ENCODE assay signal across 13 cellular contexts in the genomic region with DNA sequence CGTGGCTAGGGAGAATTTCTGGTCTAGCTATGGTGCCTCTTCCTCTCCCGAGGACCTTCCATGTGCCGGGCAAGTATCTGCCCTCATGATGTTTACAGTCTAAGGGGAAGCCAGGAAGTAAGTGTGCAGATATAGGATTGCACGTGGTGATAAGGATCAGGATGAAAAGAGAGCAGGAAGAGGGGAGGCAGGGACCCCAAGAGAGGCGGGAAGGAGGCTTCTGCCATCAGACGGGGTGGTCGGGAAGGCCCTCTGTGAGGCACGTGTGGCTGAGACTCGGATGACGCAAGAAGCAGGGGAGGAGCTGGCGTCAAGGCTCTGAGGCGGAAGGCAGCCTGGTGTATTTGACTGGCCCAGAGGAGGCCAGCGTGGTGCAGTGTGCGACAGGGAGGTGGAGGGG. TPM values are rescaled to one million over a fixed set of nuclear protein-coding genes. Genes with fewer than 3 reads are reported as not detected.
DNase-seq lines count a peak whose midpoint lies in the region; ATAC-seq, FAIRE-seq and TF ChIP-seq lines count a peak whose summit lies in the region.
"Had no signal": no experiment of that assay in that cellular context is flagged by ENCODE, and none has a peak within 500 bp of the region (broad histone marks: within the 10 kb centered on the region; RNA-seq: fewer than 3 reads in every experiment).

No MANE protein-coding gene starts in this region.

- H3K4me3 ChIP-seq in BLaER1 (peak overlapping the region; percentile 71), DOHH2 (ENCODE audit: low read length) (no peak overlapping the region), iPS-15b (ENCODE audit: low read depth, low read length) (peak overlapping the region; percentile 12)

- H3K9ac ChIP-seq in BLaER1 (no peak overlapping the region), iPS-15b (ENCODE audit: low read depth, low read length) (no peak overlapping the region)
- H3K9ac ChIP-seq: KMS-11 had no signal

- no peaks in the 10 kb centered on the region for H3K9me2 ChIP-seq in DOHH2 (replicated peaks; ENCODE audit: control insufficient read depth, low read length)

- H3K27me3 ChIP-seq in BLaER1 (no peaks in the 10 kb centered on the region), DOHH2 (ENCODE audit: control insufficient read depth, low read length) (peaks cover 45% of the 10 kb centered on the region), iPS-15b (ENCODE audit: control insufficient read depth, insufficient read depth, low read length) (peaks cover 29% of the 10 kb centered on the region)

- POLR2A ChIA-PET in activated B cell treated with CpG ODN at 0.5 μM for 24 hours (lab: Charles Lee) = interaction anchor here (0.9 to 3.2 kb wide), 8 partner anchors 8 to 378 kb away, joined by 3 to 17 read pairs (median 6); no protein-coding TSS in a partner anchor
- POLR2A ChIA-PET in MCF 10A (lab: Yijun Ruan, JAX) = no interaction called here

- intact Hi-C loops in activated B cell treated with CpG ODN at 0.5 μM for 24 hours (cut with micrococcal nuclease) (loop anchor here (1.0 to 2.0 kb wide), 3 partner anchors 14 to 79 kb away; no protein-coding TSS in a partner anchor), MCF 10A (cut with micrococcal nuclease) (no loop called here)

- no peak for DNase-seq in activated B cell treated with CpG ODN at 0.5 μM for 24 hours
- no peak for DNase-seq in frontal cortex (ENCODE audit: low spot score in 2 of 2)
- DNase-seq in MCF 10A (ENCODE audit: unreplicated experiment) = no peak
- DNase-seq: foreskin keratinocyte, HFFc6, sigmoid colon had no signal

- H3K4me3 Mint-ChIP-seq in activated B cell treated with CpG ODN at 0.5 μM for 24 hours (peak overlapping the region; percentile 86), MCF 10A (ENCODE audit: unreplicated experiment) (no peak overlapping the region)
- H3K4me3 Mint-ChIP-seq: HFFc6 had no signal

- H4K20me1 ChIP-seq in BLaER1 (no peaks in the 10 kb centered on the region; the same call in 1 of the 2 replicates), DOHH2 (ENCODE audit: control insufficient read depth, insufficient read depth, low read depth, low read length) (no peaks in the 10 kb centered on the region)

- H3K36me3 Mint-ChIP-seq in activated B cell treated with CpG ODN at 0.5 μM for 24 hours (ENCODE audit: low read depth) (no peaks in the 10 kb centered on the region), MCF 10A (ENCODE audit: insufficient read depth, unreplicated experiment) (no peaks in the 10 kb centered on the region)

- H3K4me2 ChIP-seq in BLaER1 (peak overlapping the region; percentile 98), DOHH2 (ENCODE audit: low read length) (peak overlapping the region; percentile 66)
- H3K4me2 ChIP-seq: KMS-11 had no signal

- H3K4me1 ChIP-seq in BLaER1 = peaks cover 97% of the 10 kb centered on the region
- peaks cover 68% of the 10 kb centered on the region for H3K4me1 ChIP-seq in DOHH2 (ENCODE audit: control insufficient read depth, low read length)
- H3K4me1 ChIP-seq in iPS-15b (ENCODE audit: control insufficient read depth, insufficient read depth, low read length) = peaks cover 4% of the 10 kb centered on the region
- H3K4me1 ChIP-seq: foreskin keratinocyte had no signal

- H3K27me3 Mint-ChIP-seq in activated B cell treated with CpG ODN at 0.5 μM for 24 hours (no peaks in the 10 kb centered on the region), MCF 10A (ENCODE audit: insufficient read depth, unreplicated experiment) (peaks cover 53% of the 10 kb centered on the region)

- H3K27ac Mint-ChIP-seq in activated B cell treated with CpG ODN at 0.5 μM for 24 hours = peak overlapping the region; percentile 46
- H3K27ac Mint-ChIP-seq in MCF 10A (ENCODE audit: low read depth, unreplicated experiment) = no peak overlapping the region
- H3K27ac Mint-ChIP-seq: HFFc6 had no signal

- CTCF ChIA-PET in activated B cell treated with CpG ODN at 0.5 μM for 24 hours (lab: Charles Lee) = interaction anchor here (0.9 kb wide), 1 partner anchor 18 kb away, joined by 4 read pairs; no protein-coding TSS in a partner anchor
- CTCF ChIA-PET in MCF 10A (lab: Yijun Ruan, JAX) = interaction anchor here (1.2 kb wide), 1 partner anchor 18 kb away, joined by 3 read pairs; no protein-coding TSS in a partner anchor

- no peaks in the 10 kb centered on the region for H3K9me3 Mint-ChIP-seq in activated B cell treated with CpG ODN at 0.5 μM for 24 hours
- H3K9me3 Mint-ChIP-seq in MCF 10A (ENCODE audit: unreplicated experiment) = no peaks in the 10 kb centered on the region
- H3K9me3 Mint-ChIP-seq: HFFc6 had no signal

- TF ChIP-seq CTCF in DOHH2 (IDR thresholded peaks at IDR 0.05; ENCODE audit: low read depth, low read length, poor library complexity, severe bottlenecking) = no peak
- no peak for TF ChIP-seq CTCF in activated B cell treated with CpG ODN at 0.5 μM for 24 hours (IDR thresholded peaks at IDR 0.05)
- TF ChIP-seq CTCF in MCF 10A (IDR thresholded peaks at IDR 0.05; ENCODE audit: unreplicated experiment) = no peak

- no TSS peak for BruUV-seq in MCF 10A (replicated peaks; lab: Mats Ljungman, UMichigan)

- H3K4me1 Mint-ChIP-seq in activated B cell treated with CpG ODN at 0.5 μM for 24 hours = peaks cover 62% of the 10 kb centered on the region
- no peaks in the 10 kb centered on the region for H3K4me1 Mint-ChIP-seq in MCF 10A (ENCODE audit: insufficient read depth, unreplicated experiment)

- FAIRE-seq in frontal cortex (lab: Jason Lieb, UNC) = no peak
- FAIRE-seq: keratinocyte had no signal

- ATAC-seq in activated B cell treated with CpG ODN at 0.5 μM for 24 hours (ENCODE audit: low read depth) (no peak), HG02610 (IDR thresholded peaks at IDR 0.05; ENCODE audit: unreplicated experiment) (no peak), HG03175 (IDR thresholded peaks at IDR 0.05; ENCODE audit: unreplicated experiment) (no peak)

- H3K36me3 ChIP-seq in BLaER1 (no peaks in the 10 kb centered on the region), DOHH2 (ENCODE audit: control insufficient read depth, low read length) (no peaks in the 10 kb centered on the region), iPS-15b (ENCODE audit: control insufficient read depth, insufficient read depth, low read length) (no peaks in the 10 kb centered on the region)
- H3K36me3 ChIP-seq: sigmoid colon had no signal

- no peaks in the 10 kb centered on the region for H3F3A ChIP-seq in DOHH2 (ENCODE audit: control insufficient read depth, insufficient read depth)

- H3K27ac ChIP-seq in BLaER1 (no peak overlapping the region), DOHH2 (ENCODE audit: low read depth, low read length) (no peak overlapping the region)
- H3K27ac ChIP-seq: foreskin keratinocyte, KMS-11, sigmoid colon had no signal

- H3K79me2 ChIP-seq in DOHH2 (ENCODE audit: control insufficient read depth, low read length) = no peaks in the 10 kb centered on the region

- H3K9me3 ChIP-seq in BLaER1 (no peaks in the 10 kb centered on the region), DOHH2 (ENCODE audit: control insufficient read depth, insufficient read depth, low read length) (no peaks in the 10 kb centered on the region), iPS-15b (ENCODE audit: control insufficient read depth, insufficient read depth, low read length) (no peaks in the 10 kb centered on the region)
- H3K9me3 ChIP-seq: sigmoid colon had no signal

RNA-seq across cellular contexts. Expression of a gene that starts 0.7 kb away (rescaled TPM):
- total RNA-seq in activated B cell treated with CpG ODN at 0.5 μM for 24 hours = 260 and 296 TPM in 2 replicates
- 14.3 TPM for total RNA-seq in frontal cortex
- total RNA-seq in MCF 10A (2022) = 18.7 and 21.2 TPM in 2 replicates

Comparison
In these comparisons a context has a peak if more than half of its experiments do, and no peak if none do; other contexts are left out.
1. RNA of a gene that starts 0.7 kb away (total RNA-seq): 260 to 296 TPM in activated B cell treated with CpG ODN at 0.5 μM for 24 hours; 18.7 to 21.2 TPM in MCF 10A and 14.3 TPM in frontal cortex (single experiment); every median in the first group is over 10 times any median in the second.